ENCODE assay signal across 32 cellular contexts in genomic region chr3:148800414-148800813, GRCh38. TPM values are rescaled to one million over a fixed set of nuclear protein-coding genes. Genes with fewer than 3 reads are reported as not detected.
"Had no signal": no experiment of that assay in that cellular context is flagged by ENCODE, and none has a peak within 500 bp of the region (broad histone marks: within the 10 kb centered on the region; RNA-seq: fewer than 3 reads in every experiment).

No MANE protein-coding gene starts in this region.

- DNase-seq: activated B cell treated with CpG ODN at 0.5 μM for 24 hours; activated CD4-positive, alpha-beta memory T cell treated with anti-CD3 and anti-CD28 coated beads for 36 hours; activated CD4-positive, alpha-beta T cell treated with anti-CD3 and anti-CD28 coated beads for 48 hours; activated CD4-positive, alpha-beta T cell treated with anti-CD3 and anti-CD28 coated beads, Interleukin-2, amount 50 U/mL, for 1 hour; activated CD4-positive, alpha-beta T cell treated with anti-CD3 and anti-CD28 coated beads, Interleukin-2, amount 50 U/mL, for 4 hours; activated CD4-positive, CD25-positive, alpha-beta regulatory T cell treated with anti-CD3 and anti-CD28 coated beads, Interleukin-2, amount 50 U/mL, for 72 hours; activated CD8-positive, alpha-beta memory T cell treated with anti-CD3 and anti-CD28 coated beads, Interleukin-2, amount 50 U/mL, for 4 hours; activated CD8-positive, alpha-beta T cell treated with anti-CD3 and anti-CD28 coated beads for 36 hours; activated effector memory CD4-positive, alpha-beta T cell treated with Interleukin-2 at 50 U/mL for 16 hours; activated gamma-delta T cell; activated naive CD4-positive, alpha-beta T cell treated with anti-CD3 and anti-CD28 coated beads, Interleukin-2, amount 10 ng/mL, durations not matched to agents 7 days and 5 days; activated naive CD4-positive, alpha-beta T cell treated with Interleukin-2 at 50 U/mL for 16 hours; activated naive CD8-positive, alpha-beta T cell treated with anti-CD3 and anti-CD28 coated beads, Interleukin-2, amount 10 ng/mL, durations not matched to agents 7 days and 5 days; activated naive CD8-positive, alpha-beta T cell treated with anti-CD3 and anti-CD28 coated beads, Interleukin-2, amount 50 U/mL, for 24 hours; activated T-cell treated with anti-CD3 and anti-CD28 coated beads for 4 hours; activated T-cell treated with anti-CD3 and anti-CD28 coated beads, Interleukin-2, amount 50 U/mL, for 24 hours; activated T-cell treated with anti-CD3 and anti-CD28 coated beads, Interleukin-2, amount 50 U/mL, for 48 hours; amygdala; anterior cingulate cortex; caudate nucleus; cerebellar nuclear complex; T-helper 1 cell; T-helper 2 cell; T-helper 9 cell had no signal

- H3K4me3 ChIP-seq: ascending aorta, cardiac muscle cell had no signal

- H3K36me3 ChIP-seq: ascending aorta, cardiac muscle cell had no signal

- ATAC-seq: activated CD8-positive, alpha-beta T cell treated with anti-CD3 and anti-CD28 coated beads for 36 hours; activated naive CD8-positive, alpha-beta T cell treated with anti-CD3 and anti-CD28 coated beads, Interleukin-2, amount 50 U/mL, for 24 hours had no signal

- H3K27ac ChIP-seq: ascending aorta, cardiac muscle cell, VCaP had no signal

- H3K4me1 ChIP-seq: ascending aorta had no signal

- FAIRE-seq: bronchial epithelial cell, TTC549 had no signal

- H3K9me3 ChIP-seq: ascending aorta had no signal

- H3K27me3 ChIP-seq: ascending aorta, cardiac muscle cell had no signal

RNA-seq across cellular contexts. Expression of gene CPB1, which starts 27.2 kb away (rescaled TPM):
- total RNA-seq: activated B cell treated with CpG ODN at 0.5 μM for 24 hours; activated CD4-positive, alpha-beta memory T cell treated with anti-CD3 and anti-CD28 coated beads for 36 hours; activated CD8-positive, alpha-beta memory T cell treated with anti-CD3 and anti-CD28 coated beads for 36 hours; activated CD8-positive, alpha-beta T cell treated with anti-CD3 and anti-CD28 coated beads for 36 hours; activated naive CD8-positive, alpha-beta T cell treated with anti-CD3 and anti-CD28 coated beads, Interleukin-2, amount 10 ng/mL, durations not matched to agents 7 days and 5 days; activated T-helper 2 cell treated with anti-CD3 and anti-CD28 coated beads, Interferon-gamma antibody, Interleukin-2, Interleukin-4, amounts not matched to agents 10 μg/mL and 5 μg/mL and 100 μg/mL, durations not matched to agents 14 hours and 24 hours and 36 hours; bronchial epithelial cell; cardiac muscle cell; chondrocyte had no signal
- polyA plus RNA-seq: cardiac muscle cell had no signal
